In genomic region chr2:29228276-29228675, GRCh38 we compare ENCODE assay signal across 18 cellular contexts.
DNase-seq lines count a peak whose midpoint lies in the region; ATAC-seq, FAIRE-seq and TF ChIP-seq lines count a peak whose summit lies in the region.
"Had no signal": no experiment of that assay in that cellular context is flagged by ENCODE, and none has a peak within 500 bp of the region (broad histone marks: within the 10 kb centered on the region; RNA-seq: fewer than 3 reads in every experiment).

No MANE protein-coding gene starts in this region.

- no peaks in the 10 kb centered on the region for H4K20me1 ChIP-seq in osteoblast (ENCODE audit: insufficient read depth, low read length)
- H4K20me1 ChIP-seq in MM.1S (ENCODE audit: insufficient read depth, low read length) = no peaks in the 10 kb centered on the region

- H3K9me3 ChIP-seq in Panc1 (ENCODE audit: control insufficient read depth, insufficient read depth, low read depth, low read length) (no peaks in the 10 kb centered on the region), osteoblast (ENCODE audit: low read depth, low read length) (no peaks in the 10 kb centered on the region), MM.1S (replicated peaks; ENCODE audit: insufficient read depth, low read length) (no peaks in the 10 kb centered on the region)
- H3K9me3 ChIP-seq: body of pancreas, pancreas, uterus had no signal

- H3K27me3 ChIP-seq in Panc1 (ENCODE audit: control insufficient read depth, insufficient read depth, low read length) (peaks cover 5% of the 10 kb centered on the region), osteoblast (ENCODE audit: insufficient read depth, low read length) (peaks cover 30% of the 10 kb centered on the region), MM.1S (replicated peaks; ENCODE audit: insufficient read depth, low read length) (no peaks in the 10 kb centered on the region; the same call in 1 of the 2 replicates)
- H3K27me3 ChIP-seq: body of pancreas, pancreas, uterus had no signal

- BruUV-seq in Panc1 (replicated peaks; lab: Mats Ljungman, UMichigan) = no TSS peak

- CTCF ChIA-PET in Panc1 (lab: Charles Lee) = interaction anchor here (0.7 kb wide), 1 partner anchor 50 kb away, joined by 9 read pairs; no protein-coding TSS in a partner anchor

- H3K27ac ChIP-seq in Panc1 (ENCODE audit: low read length) (no peak overlapping the region), osteoblast (ENCODE audit: low read depth, low read length) (no peak overlapping the region), MM.1S (ENCODE audit: low read length) (no peak overlapping the region)
- H3K27ac ChIP-seq: body of pancreas, pancreas, uterus had no signal

- POLR2A ChIA-PET in Panc1 (lab: Charles Lee) = no interaction called here

- H3K36me3 ChIP-seq in Panc1 (ENCODE audit: control insufficient read depth, insufficient read depth, low read length) (no peaks in the 10 kb centered on the region), osteoblast (ENCODE audit: insufficient read depth, low read length) (no peaks in the 10 kb centered on the region), MM.1S (replicated peaks; ENCODE audit: insufficient read depth, low read length) (no peaks in the 10 kb centered on the region)
- H3K36me3 ChIP-seq: pancreas, uterus had no signal

- no peaks in the 10 kb centered on the region for H3F3A ChIP-seq in MM.1S (ENCODE audit: insufficient read depth, low read length)

- intact Hi-C loops in Panc1 (cut with micrococcal nuclease; ENCODE audit: unreplicated experiment) = no loop called here

- DNase-seq in Daoy (ENCODE audit: low read depth) (peak; percentile 83), Panc1 (ENCODE audit: low read depth, low spot score) (no peak), fibroblast of peridontal ligament (ENCODE audit: extremely low read depth) (peak; percentile 12), osteoblast (ENCODE audit: insufficient read length, low spot score, missing footprints) (no peak), MM.1S (no peak), D721Med (ENCODE audit: insufficient read length, low spot score) (no peak)
- DNase-seq in activated CD4-positive, alpha-beta T cell treated with anti-CD3 and anti-CD28 coated beads, Interleukin-2, amount 50 U/mL, for 4 hours = no peak
- DNase-seq: activated CD8-positive, alpha-beta memory T cell treated with anti-CD3 and anti-CD28 coated beads, Interleukin-2, amount 10 ng/mL, durations not matched to agents 7 days and 5 days; body of pancreas; DMS 273 treated with DMSO at 0.1 percent for 48 hours; erythroblast; left colon; NCI-H2081; NCI-H526 treated with DMSO at 0.1 percent for 48 hours; T-helper 17 cell; uterus had no signal

- no peak overlapping the region for H2AFZ ChIP-seq in osteoblast (ENCODE audit: low read length)
- H2AFZ ChIP-seq in MM.1S (ENCODE audit: low read length) = no peak overlapping the region

- H3K4me1 ChIP-seq in Panc1 (ENCODE audit: control insufficient read depth, insufficient read depth, low read length) (no peaks in the 10 kb centered on the region), osteoblast (ENCODE audit: insufficient read depth, low read length) (peaks cover 14% of the 10 kb centered on the region), MM.1S (ENCODE audit: low read length) (no peaks in the 10 kb centered on the region)
- H3K4me1 ChIP-seq: body of pancreas, pancreas, uterus had no signal

- no peak overlapping the region for H3K9ac ChIP-seq in MM.1S (ENCODE audit: low read length)

- FAIRE-seq in D721Med (lab: Jason Lieb, UNC) = no peak
- FAIRE-seq: pancreas had no signal

- ATAC-seq in Panc1 (peak; percentile 27; the same call in 1 of the 2 replicates), HG02571 (IDR thresholded peaks at IDR 0.05; ENCODE audit: unreplicated experiment) (no peak)
- ATAC-seq: activated CD8-positive, alpha-beta memory T cell treated with anti-CD3 and anti-CD28 coated beads, Interleukin-2, amount 10 ng/mL, durations not matched to agents 7 days and 5 days; body of pancreas; left colon; pancreas; T-helper 17 cell had no signal

- TF ChIP-seq CTCF in Panc1 (IDR thresholded peaks at IDR 0.05) = no peak
- TF ChIP-seq CTCF in osteoblast (IDR thresholded peaks at IDR 0.05; ENCODE audit: extremely low read depth, low read depth, low read length) = no peak
- TF ChIP-seq CTCF in MM.1S (IDR thresholded peaks at IDR 0.05; ENCODE audit: low read length) = no peak
- TF ChIP-seq CTCF in D721Med (IDR thresholded peaks at IDR 0.05; ENCODE audit: insufficient read depth, missing control alignments) = no peak

- no peak overlapping the region for H3K4me3 ChIP-seq in Panc1 (ENCODE audit: low read depth in 2 of 2, low read length in 2 of 2)
- no peak overlapping the region for H3K4me3 ChIP-seq in osteoblast (ENCODE audit: insufficient read depth, low read length)
- no peak overlapping the region for H3K4me3 ChIP-seq in MM.1S (ENCODE audit: low read length)
- H3K4me3 ChIP-seq: body of pancreas, pancreas, uterus had no signal

- no peaks in the 10 kb centered on the region for H3K9me2 ChIP-seq in MM.1S (replicated peaks; ENCODE audit: insufficient read depth, low read length)

- H3K79me2 ChIP-seq in osteoblast (ENCODE audit: insufficient read depth, low read length) = no peaks in the 10 kb centered on the region
- H3K79me2 ChIP-seq in MM.1S (ENCODE audit: low read length) = no peaks in the 10 kb centered on the region

- H3K4me2 ChIP-seq in osteoblast (ENCODE audit: insufficient read depth, low read length) (peak overlapping the region; percentile 28), MM.1S (ENCODE audit: low read depth, low read length) (no peak overlapping the region)

- in situ Hi-C loops in Panc1 (cut with HindIII; ENCODE audit: low pct_unique_long_range_greater_than_20kb, low sequenced_read_pairs) = no loop called here

Comparison
In these comparisons a context has a peak if more than half of its experiments do, and no peak if none do; other contexts are left out.
1. DNase-seq: peak in Daoy (single experiment) and fibroblast of peridontal ligament (single experiment); none in Panc1 (single experiment), osteoblast (single experiment), activated CD4-positive, alpha-beta T cell treated with anti-CD3 and anti-CD28 coated beads, Interleukin-2, amount 50 U/mL, for 4 hours (0 of 2), MM.1S (single experiment) and D721Med (single experiment).